In genomic region chr15:40985541-40986330, GRCh38 we compare ENCODE assay signal across 1 cellular context.
TF ChIP-seq lines count a peak whose summit lies in the region.

No MANE protein-coding gene starts in this region.

TF ChIP-seq in IMR-90, 13 proteins besides CTCF, POLR2A, EP300 and RAD21:
- TF ChIP-seq CEBPB (IDR thresholded peaks at IDR 0.05; ENCODE audit: low read depth, low read length) (no peak), CHD1 (IDR thresholded peaks at IDR 0.05; ENCODE audit: low read depth, low read length) (no peak), BHLHE40 (IDR thresholded peaks at IDR 0.05; ENCODE audit: low read depth, low read length) (no peak), USF2 (IDR thresholded peaks at IDR 0.05; ENCODE audit: low read depth, low read length) (no peak), RCOR1 (IDR thresholded peaks at IDR 0.05; ENCODE audit: insufficient replicate concordance, low read length) (peak; percentile 28), ELK1 (IDR thresholded peaks at IDR 0.05; ENCODE audit: borderline replicate concordance, low read depth, low read length) (no peak), FOS (IDR thresholded peaks at IDR 0.05; ENCODE audit: low read depth, low read length) (peak; percentile 49; the same call in 1 of the 2 replicates), MXI1 (IDR thresholded peaks at IDR 0.05; ENCODE audit: borderline replicate concordance, low read depth, low read length) (no peak), NFE2L2 (IDR thresholded peaks at IDR 0.05; ENCODE audit: low read depth, low read length) (no peak), MAFK (IDR thresholded peaks at IDR 0.05; ENCODE audit: low read depth, low read length) (no peak), SMC3 (IDR thresholded peaks at IDR 0.05; ENCODE audit: low read depth, low read length) (no peak)
